In the genomic region with DNA sequence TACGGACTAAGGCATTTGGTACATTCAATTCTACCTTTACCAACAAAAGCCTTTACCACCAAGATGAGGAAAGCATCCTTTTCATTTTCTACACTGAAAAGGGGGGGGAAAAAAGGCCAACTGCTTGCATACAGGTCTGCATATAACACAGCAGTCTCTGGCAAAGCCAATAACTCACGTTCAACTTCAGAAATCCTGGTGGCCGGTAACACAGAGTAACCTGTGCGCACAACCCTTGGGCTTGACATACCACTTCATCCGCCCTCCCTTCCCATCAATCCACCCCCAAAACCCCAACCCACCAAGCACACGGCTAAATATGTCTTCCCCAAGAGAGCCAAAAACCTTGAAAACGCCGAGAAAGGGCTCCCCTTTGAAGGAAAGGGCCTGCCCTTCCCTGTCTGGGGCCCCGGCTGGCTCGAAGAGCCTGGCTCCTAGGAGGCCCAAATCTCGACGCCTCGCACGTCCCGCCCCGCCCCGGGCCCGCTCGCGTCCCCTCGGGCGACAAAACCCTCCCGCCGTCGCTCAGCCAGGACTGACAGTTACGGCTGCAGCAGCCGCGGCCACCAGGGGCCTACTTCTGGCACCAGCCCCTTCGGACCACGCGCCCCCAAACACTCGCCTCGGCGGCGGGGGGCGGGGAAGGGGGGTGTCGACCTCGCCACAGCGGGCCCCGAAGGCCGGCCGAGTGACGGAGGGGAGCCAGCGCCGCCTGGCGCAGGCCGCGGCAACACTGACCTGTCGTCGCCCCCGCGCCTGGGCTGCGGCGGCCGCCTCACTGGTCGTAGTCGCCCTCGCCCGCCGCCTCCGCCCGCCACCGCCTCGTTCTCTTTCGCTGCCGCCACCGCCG, we compare ENCODE assay signal across 8 cellular contexts. TPM values are rescaled to one million over a fixed set of nuclear protein-coding genes. Genes with fewer than 3 reads are reported as not detected.
A peak's percentile ranks its signal among the peaks of the same experiment; 100 is the strongest.
DNase-seq lines count a peak whose midpoint lies in the region; ATAC-seq and TF ChIP-seq lines count a peak whose summit lies in the region.

No MANE protein-coding gene starts in this region.

- in situ Hi-C loops in Caki2 (cut with HindIII; ENCODE audit: low pct_unique_long_range_greater_than_20kb, low sequenced_read_pairs), result no loop called here

- TF ChIP-seq CTCF in GM20000 (IDR thresholded peaks at IDR 0.05; ENCODE audit: extremely low read depth, missing control alignments), result peak; percentile 27

- intact Hi-C loops in right cardiac atrium (cut with DNase I), result loop anchor here in 2 of 4 donors (10.0 kb wide), 2 partner anchors 93 to 103 kb away; no protein-coding TSS in a partner anchor

- H3K9me3 ChIP-seq in right cardiac atrium (ENCODE audit: control insufficient read depth, low read length), result no peaks in the 10 kb centered on the region

- DNase-seq in Caki2 (ENCODE audit: low read depth) (peak; percentile 64), GM20000 (ENCODE audit: low spot score) (peak; percentile 74), HS-27A (ENCODE audit: low read depth) (peak; percentile 23), T follicular helper cell (ENCODE audit: low read depth) (peak; percentile 11), amniotic stem cell (lab: John Stamatoyannopoulos, UW) (peak; percentile 42), right cardiac atrium (peak; percentile 65 to 86 (median 85)), retina (peak; percentile 89), AML-193 (lab: John Stamatoyannopoulos, UW) (no peak)

- H3K4me1 ChIP-seq in right cardiac atrium (ENCODE audit: control insufficient read depth, insufficient read depth, low read length), result no peaks in the 10 kb centered on the region

- H3K27me3 ChIP-seq in right cardiac atrium (ENCODE audit: control insufficient read depth, insufficient read depth), result no peaks in the 10 kb centered on the region

- WGBS in right cardiac atrium, result under 1% methylated on average over 68 of the region's 68 CpGs

- peak overlapping the region; percentile 83 for H3K4me3 ChIP-seq in right cardiac atrium (ENCODE audit: low read length)

- ATAC-seq in right cardiac atrium, result peak; percentile 80 to 84

- peak overlapping the region; percentile 70 for H3K27ac ChIP-seq in right cardiac atrium (ENCODE audit: low read length)

RNA-seq across cellular contexts. Expression of a gene that starts 0.8 kb away (rescaled TPM):
- total RNA-seq in Caki2 (2014; rRNA removed; shearing (Covaris generic); ENCODE audit: low replicate concordance), result 34.0 and 42.2 TPM in 2 replicates
- total RNA-seq in right cardiac atrium, result 100 to 1,000 TPM; 100 to 119 (median 107) TPM
- polyA plus RNA-seq in right cardiac atrium, result 30.7 TPM

Comparison
In these comparisons a context has a peak if more than half of its experiments do, and no peak if none do; other contexts are left out.
1. DNase-seq: peak in Caki2 (single experiment), GM20000 (single experiment), HS-27A (single experiment), T follicular helper cell (single experiment), amniotic stem cell (single experiment), right cardiac atrium (3 of 3) and retina (single experiment); none in AML-193 (0 of 2).